1 cellular context compared by ENCODE assay signal in genomic region chr2:98148968-98149697, GRCh38.
TF ChIP-seq lines count a peak whose summit lies in the region.

No MANE protein-coding gene starts in this region.

TF ChIP-seq in GM23338, 12 proteins besides CTCF, POLR2A, EP300 and RAD21 (continued from another document):
- TF ChIP-seq CREB1 (CRISPR knock-in tag; IDR thresholded peaks at IDR 0.05; ENCODE audit: low read depth), result no peak
- no peak for TF ChIP-seq POLR2AphosphoS5 (IDR thresholded peaks at IDR 0.05; ENCODE audit: low read depth)
- TF ChIP-seq EZH2 (IDR thresholded peaks at IDR 0.05; ENCODE audit: low read depth, unreplicated experiment), result no peak
- no peak for TF ChIP-seq ZNF114 (CRISPR knock-in tag; IDR thresholded peaks at IDR 0.05)
